ENCODE assay signal across 8 cellular contexts in genomic region chr2:30232801-30233130, GRCh38.
A peak's percentile ranks its signal among the peaks of the same experiment; 100 is the strongest.
DNase-seq lines count a peak whose midpoint lies in the region; ATAC-seq lines count a peak whose summit lies in the region.

No MANE protein-coding gene starts in this region.

- peak overlapping the region; percentile 20 for H2AFZ ChIP-seq in ACC112 (ENCODE audit: low read length, unreplicated experiment)

- peak; percentile 7 for ATAC-seq in HG02938 (IDR thresholded peaks at IDR 0.05; ENCODE audit: unreplicated experiment)

- no peaks in the 10 kb centered on the region for H3K9me3 ChIP-seq in stomach smooth muscle (ENCODE audit: control insufficient read depth in 2 of 2, low read length in 2 of 2)

- H3K4me1 ChIP-seq in ACC112 (ENCODE audit: control insufficient read depth, insufficient read depth, low read length, unreplicated experiment) (peaks cover 4% of the 10 kb centered on the region), stomach smooth muscle (ENCODE audit: control insufficient read depth, insufficient read depth, low read length) (peaks cover 55% of the 10 kb centered on the region)

- DNase-seq in activated naive CD4-positive, alpha-beta T cell treated with anti-CD3 and anti-CD28 coated beads, Interleukin-2, amount 50 U/mL, for 16 hours, result peak; percentile 52
- DNase-seq in islet precursor cell, result peak; percentile 71
- DNase-seq in NCI-H146 (lab: John Stamatoyannopoulos, UW), result no peak
- DNase-seq in NCI-H1694 treated with DMSO at 0.1 percent for 48 hours (lab: John Stamatoyannopoulos, UW), result no peak
- DNase-seq in nucleus accumbens (lab: John Stamatoyannopoulos, UW), result no peak

- no peaks in the 10 kb centered on the region for H3K79me2 ChIP-seq in ACC112 (ENCODE audit: control insufficient read depth, insufficient read depth, low read length, unreplicated experiment)

- H3K36me3 ChIP-seq in ACC112 (ENCODE audit: insufficient read depth, low read length) (no peaks in the 10 kb centered on the region), stomach smooth muscle (ENCODE audit: control insufficient read depth in 2 of 2, insufficient read depth in 2 of 2, low read length in 2 of 2) (peaks cover 0 to 17% of the 10 kb centered on the region in 2 donors)

- H3K4me3 ChIP-seq in ACC112 (ENCODE audit: low read depth, low read length), result peak overlapping the region; percentile 79
- H3K4me3 ChIP-seq in stomach smooth muscle (ENCODE audit: low read length in 2 of 2), result peak overlapping the region; percentile 52 to 86

- peak overlapping the region; percentile 72 to 81 for H3K9ac ChIP-seq in stomach smooth muscle (ENCODE audit: low read length in 2 of 2)

- H3K27ac ChIP-seq in ACC112 (ENCODE audit: low read depth, low read length), result no peak overlapping the region
- peak overlapping the region; percentile 69 for H3K27ac ChIP-seq in stomach smooth muscle (ENCODE audit: low read length)

- H3K27me3 ChIP-seq in ACC112 (ENCODE audit: insufficient read depth, low read length) (peaks cover 15% of the 10 kb centered on the region), stomach smooth muscle (ENCODE audit: control insufficient read depth in 1 of 2, insufficient read depth in 2 of 2, low read length in 2 of 2) (no peaks in the 10 kb centered on the region)

Comparison
In these comparisons a context has a peak if more than half of its experiments do, and no peak if none do; other contexts are left out.
1. DNase-seq: peak in activated naive CD4-positive, alpha-beta T cell treated with anti-CD3 and anti-CD28 coated beads, Interleukin-2, amount 50 U/mL, for 16 hours (single experiment) and islet precursor cell (single experiment); none in NCI-H146 (single experiment), NCI-H1694 treated with DMSO at 0.1 percent for 48 hours (single experiment) and nucleus accumbens (0 of 56).